Comparison of ENCODE assay signal across 33 cellular contexts in the genomic region with DNA sequence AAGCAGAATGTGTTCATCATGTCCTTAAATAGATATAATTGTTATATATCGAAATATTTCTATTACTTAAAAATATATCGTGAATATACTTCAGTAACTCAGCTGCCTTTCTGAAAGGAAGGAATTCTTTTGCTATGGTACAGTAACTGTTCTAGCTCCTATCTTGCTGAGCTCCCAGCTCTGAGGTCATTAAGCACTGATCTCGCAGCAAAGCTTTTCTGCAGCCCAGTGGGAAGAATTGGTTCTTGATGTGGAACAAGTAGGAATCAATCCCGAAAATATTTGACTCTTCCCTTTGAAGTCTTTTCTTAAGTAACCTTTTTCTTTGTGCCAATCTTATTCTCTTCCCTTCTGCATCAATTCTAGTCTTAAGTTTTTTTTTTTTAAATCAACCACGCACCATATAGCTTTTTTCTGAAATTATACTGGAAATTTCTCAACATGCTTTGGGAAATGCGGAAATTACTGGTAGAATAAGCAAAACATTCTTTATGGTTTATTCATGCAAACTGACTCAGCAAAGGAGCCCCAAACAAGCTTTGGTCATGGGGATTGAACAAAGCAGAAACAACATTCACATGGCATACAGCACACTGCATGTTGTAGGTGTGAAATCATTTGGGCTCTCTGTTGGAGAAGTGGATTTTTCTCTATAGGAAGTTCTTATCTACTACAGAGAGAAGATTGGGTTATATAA.
DNase-seq lines count a peak whose midpoint lies in the region; ATAC-seq, FAIRE-seq and TF ChIP-seq lines count a peak whose summit lies in the region.
"Had no signal": no experiment of that assay in that cellular context is flagged by ENCODE, and none has a peak within 500 bp of the region (broad histone marks: within the 10 kb centered on the region; RNA-seq: fewer than 3 reads in every experiment).

No MANE protein-coding gene starts in this region.

- H3K27ac Mint-ChIP-seq in endodermal cell, result no peak overlapping the region
- H3K27ac Mint-ChIP-seq: activated B cell treated with CpG ODN at 0.5 μM for 24 hours; activated CD8-positive, alpha-beta memory T cell treated with anti-CD3 and anti-CD28 coated beads, Interleukin-2, amount 10 ng/mL, durations not matched to agents 7 days and 5 days; IgD-negative memory B cell had no signal

- H3K9ac ChIP-seq in endodermal cell (ENCODE audit: extremely low read depth, low read length, poor library complexity, severe bottlenecking), result no peak overlapping the region

- H3K27ac ChIP-seq in cardiac muscle cell (no peak overlapping the region), heart left ventricle (no peak overlapping the region), endodermal cell (ENCODE audit: low read depth, low read length) (no peak overlapping the region)
- H3K27ac ChIP-seq: heart right ventricle, prostate gland, SJSA1, thyroid gland had no signal

- FAIRE-seq in urothelium cell line (lab: Jason Lieb, UNC), result no peak
- FAIRE-seq: endometrium, GM18507, H54 had no signal

- TF ChIP-seq CTCF in cardiac muscle cell (IDR thresholded peaks at IDR 0.05; ENCODE audit: low read depth, low read length) (no peak), heart left ventricle (IDR thresholded peaks at IDR 0.05) (no peak), choroid plexus epithelial cell (conservative IDR thresholded peaks at IDR 0.05; ENCODE audit: low read depth, low read length) (no peak), endodermal cell (conservative IDR thresholded peaks at IDR 0.05) (no peak)

- intact Hi-C loops in heart left ventricle (cut with DNase I) (no loop called here), Right ventricle myocardium superior (cut with DNase I) (no loop called here)

- H3K4me1 ChIP-seq in cardiac muscle cell (ENCODE audit: low read depth) (no peaks in the 10 kb centered on the region), heart left ventricle (no peaks in the 10 kb centered on the region), endodermal cell (ENCODE audit: control insufficient read depth, insufficient read depth, low read length) (no peaks in the 10 kb centered on the region)
- H3K4me1 ChIP-seq: heart right ventricle, prostate gland, SJSA1, thyroid gland had no signal

- H3K36me3 Mint-ChIP-seq in endodermal cell (ENCODE audit: low read depth), result no peaks in the 10 kb centered on the region
- H3K36me3 Mint-ChIP-seq: activated CD8-positive, alpha-beta memory T cell treated with anti-CD3 and anti-CD28 coated beads, Interleukin-2, amount 10 ng/mL, durations not matched to agents 7 days and 5 days; IgD-negative memory B cell had no signal

- no peaks in the 10 kb centered on the region for H3K9me3 Mint-ChIP-seq in endodermal cell

- no peaks in the 10 kb centered on the region for H3K27me3 Mint-ChIP-seq in endodermal cell (ENCODE audit: insufficient read depth)
- H3K27me3 Mint-ChIP-seq: activated B cell treated with CpG ODN at 0.5 μM for 24 hours; activated CD8-positive, alpha-beta memory T cell treated with anti-CD3 and anti-CD28 coated beads, Interleukin-2, amount 10 ng/mL, durations not matched to agents 7 days and 5 days; IgD-negative memory B cell had no signal

- no peak overlapping the region for H3K4me3 ChIP-seq in cardiac muscle cell
- H3K4me3 ChIP-seq in heart left ventricle, result no peak overlapping the region
- H3K4me3 ChIP-seq in choroid plexus epithelial cell (ENCODE audit: low read depth, low read length), result no peak overlapping the region
- no peak overlapping the region for H3K4me3 ChIP-seq in endodermal cell (ENCODE audit: low read length)
- H3K4me3 ChIP-seq: heart right ventricle, prostate gland, SJSA1, thyroid gland had no signal

- no peak for ATAC-seq in heart left ventricle
- ATAC-seq in Right ventricle myocardium superior (ENCODE audit: poor library complexity), result no peak
- ATAC-seq: activated CD8-positive, alpha-beta memory T cell treated with anti-CD3 and anti-CD28 coated beads, Interleukin-2, amount 10 ng/mL, durations not matched to agents 7 days and 5 days; heart right ventricle; left lobe of liver; Panc1; stimulated activated naive CD8-positive, alpha-beta T cell treated with anti-CD3 and anti-CD28 coated beads, Interleukin-15, Interleukin-2, amounts not matched to agents 100 U/mL and 50 U/mL, for 24 hours had no signal

- H3K36me3 ChIP-seq in cardiac muscle cell (no peaks in the 10 kb centered on the region), heart left ventricle (no peaks in the 10 kb centered on the region), endodermal cell (ENCODE audit: control insufficient read depth, insufficient read depth, low read length) (no peaks in the 10 kb centered on the region)
- H3K36me3 ChIP-seq: heart right ventricle, prostate gland, SJSA1, thyroid gland had no signal

- 73 to 82% (median 77%) methylated on average over 6 of the region's 6 CpGs for WGBS in heart left ventricle, 4 donors
- WGBS in endodermal cell (ENCODE audit: insufficient coverage in 1 of 2, insufficient read length in 1 of 2), 2 experiments, result 91% methylated on average over 6 of the region's 6 CpGs; no CpG with 5 or more reads in 1 of the 2 experiments

- H3K9me3 ChIP-seq in cardiac muscle cell (ENCODE audit: low read depth), result no peaks in the 10 kb centered on the region
- no peaks in the 10 kb centered on the region for H3K9me3 ChIP-seq in heart left ventricle
- H3K9me3 ChIP-seq in endodermal cell (ENCODE audit: control insufficient read depth, low read length), result no peaks in the 10 kb centered on the region
- H3K9me3 ChIP-seq: heart right ventricle, prostate gland, SJSA1, thyroid gland had no signal

- TF ChIP-seq POLR2A in heart left ventricle (IDR thresholded peaks at IDR 0.05), result no peak

- no peaks in the 10 kb centered on the region for H3K4me1 Mint-ChIP-seq in endodermal cell
- H3K4me1 Mint-ChIP-seq: activated B cell treated with CpG ODN at 0.5 μM for 24 hours; activated CD8-positive, alpha-beta memory T cell treated with anti-CD3 and anti-CD28 coated beads, Interleukin-2, amount 10 ng/mL, durations not matched to agents 7 days and 5 days; IgD-negative memory B cell had no signal

- DNase-seq in cardiac muscle cell (ENCODE audit: low read depth in 1 of 2, low spot score in 1 of 2) (peak; percentile 15 to 84), heart left ventricle (no peak), choroid plexus epithelial cell (ENCODE audit: low read depth) (peak; percentile 88), kidney tubule cell (ENCODE audit: low spot score) (peak; percentile 36), urothelium cell line (ENCODE audit: low spot score) (peak; percentile 11), NCI-H2171 (lab: John Stamatoyannopoulos, UW) (no peak), endodermal cell (no peak), Right ventricle myocardium superior (no peak)
- DNase-seq: 8988T; activated B cell treated with CpG ODN at 0.5 μM for 24 hours; activated CD4-positive, alpha-beta T cell treated with anti-CD3 and anti-CD28 coated beads, Interleukin-2, amount 50 U/mL, for 1 hour; activated CD8-positive, alpha-beta memory T cell treated with anti-CD3 and anti-CD28 coated beads, Interleukin-2, amount 10 ng/mL, durations not matched to agents 7 days and 5 days; activated naive CD4-positive, alpha-beta T cell; activated T-cell treated with anti-CD3 and anti-CD28 coated beads, Interleukin-2, amount 50 U/mL, for 48 hours; dermis blood vessel endothelial cell; DND-41; heart right ventricle; NCI-H1048; NCI-H187; NCI-H2171 treated with DMSO at 0.1 percent for 48 hours; NCI-H524 treated with DMSO at 0.1 percent for 48 hours; NK-92 treated with Interleukin-12 subunit alpha and Interleukin-12 subunit beta, amount 100 ng/mL, for 24 hours; nucleus accumbens; stimulated activated naive CD8-positive, alpha-beta T cell treated with anti-CD3 and anti-CD28 coated beads, Interleukin-15, Interleukin-2, amounts not matched to agents 100 U/mL and 50 U/mL, for 24 hours; thyroid gland had no signal

- H3K27me3 ChIP-seq in cardiac muscle cell, result no peaks in the 10 kb centered on the region
- no peaks in the 10 kb centered on the region for H3K27me3 ChIP-seq in heart left ventricle
- no peaks in the 10 kb centered on the region for H3K27me3 ChIP-seq in endodermal cell (ENCODE audit: control insufficient read depth, insufficient read depth, low read length, poor library complexity, severe bottlenecking)
- H3K27me3 ChIP-seq: heart right ventricle, SJSA1, thyroid gland had no signal

- H3K4me3 Mint-ChIP-seq in endodermal cell, result no peak overlapping the region
- H3K4me3 Mint-ChIP-seq: activated B cell treated with CpG ODN at 0.5 μM for 24 hours; activated CD8-positive, alpha-beta memory T cell treated with anti-CD3 and anti-CD28 coated beads, Interleukin-2, amount 10 ng/mL, durations not matched to agents 7 days and 5 days; IgD-negative memory B cell had no signal

Comparison
In these comparisons a context has a peak if more than half of its experiments do, and no peak if none do; other contexts are left out.
1. DNase-seq: peak in cardiac muscle cell (2 of 2), choroid plexus epithelial cell (single experiment), kidney tubule cell (single experiment) and urothelium cell line (single experiment); none in heart left ventricle (0 of 5), NCI-H2171 (single experiment), endodermal cell (single experiment) and Right ventricle myocardium superior (single experiment).